In genomic region chr15:69679623-69680228, GRCh38 we compare ENCODE assay signal across 1 cellular context.
TF ChIP-seq lines count a peak whose summit lies in the region.

No MANE protein-coding gene starts in this region.

TF ChIP-seq in GM12878, 131 proteins besides CTCF, POLR2A, EP300 and RAD21 (continued from another document and continues in another):
- no peak for TF ChIP-seq E4F1 (IDR thresholded peaks at IDR 0.05; ENCODE audit: borderline replicate concordance, partially characterized antibody)
- TF ChIP-seq USF2 (IDR thresholded peaks at IDR 0.05; ENCODE audit: borderline replicate concordance, low read depth, low read length) = no peak; the same call in 1 of the 2 replicates
- no peak for TF ChIP-seq SMC3 (IDR thresholded peaks at IDR 0.05; ENCODE audit: borderline replicate concordance, low read length)
- peak; percentile 70 for TF ChIP-seq MLLT1 (IDR thresholded peaks at IDR 0.05)
- TF ChIP-seq ZNF687 (IDR thresholded peaks at IDR 0.05) = no peak
- peak; percentile 92 for TF ChIP-seq MTA2 (IDR thresholded peaks at IDR 0.05; ENCODE audit: low read depth)
- peak; percentile 78 for TF ChIP-seq JUND (IDR thresholded peaks at IDR 0.05; ENCODE audit: low read depth, low read length)
- TF ChIP-seq ESRRA (IDR thresholded peaks at IDR 0.05; ENCODE audit: low read length) = no peak
- peak; percentile 97 for TF ChIP-seq DPF2 (IDR thresholded peaks at IDR 0.05)
- no peak for TF ChIP-seq ZZZ3 (IDR thresholded peaks at IDR 0.05; ENCODE audit: control insufficient read depth, insufficient read length, low read depth)
- peak; percentile 94 for TF ChIP-seq BCL11A (IDR thresholded peaks at IDR 0.05; ENCODE audit: low read depth, low read length)
- peak; percentile 49; the same call in 1 of the 2 replicates for TF ChIP-seq TCF7 (IDR thresholded peaks at IDR 0.05; ENCODE audit: borderline replicate concordance)
- no peak for TF ChIP-seq PRDM15 (CRISPR knock-in tag; IDR thresholded peaks at IDR 0.05)
- TF ChIP-seq RFX5 (IDR thresholded peaks at IDR 0.05; ENCODE audit: low read depth, low read length) = no peak
- TF ChIP-seq IRF5 (IDR thresholded peaks at IDR 0.05; ENCODE audit: borderline replicate concordance) = no peak
- TF ChIP-seq EZH2 (IDR thresholded peaks at IDR 0.05; ENCODE audit: borderline replicate concordance, control insufficient read depth, low read depth, low read length) = no peak
- TF ChIP-seq SREBF1 (IDR thresholded peaks at IDR 0.05; ENCODE audit: low read length) = no peak
- no peak for TF ChIP-seq ZNF274 (IDR thresholded peaks at IDR 0.05; ENCODE audit: insufficient read depth, insufficient read length)
- no peak for TF ChIP-seq STAT1 (conservative IDR thresholded peaks at IDR 0.05)
- no peak for TF ChIP-seq SMAD5 (IDR thresholded peaks at IDR 0.05; ENCODE audit: low read depth)
- no peak for TF ChIP-seq POLR2AphosphoS2 (IDR thresholded peaks at IDR 0.05; ENCODE audit: low read depth, low read length)
- peak; percentile 84 for TF ChIP-seq FOXM1 (IDR thresholded peaks at IDR 0.05; ENCODE audit: low read depth, low read length)
- TF ChIP-seq SKIL (IDR thresholded peaks at IDR 0.05; ENCODE audit: low read depth, poor library complexity, severe bottlenecking) = peak; percentile 72
- TF ChIP-seq PML (IDR thresholded peaks at IDR 0.05; ENCODE audit: low read length) = peak; percentile 63; the same call in 1 of the 2 replicates
- no peak for TF ChIP-seq CHD1 (IDR thresholded peaks at IDR 0.05; ENCODE audit: low read depth, low read length)
- TF ChIP-seq USF1 (IDR thresholded peaks at IDR 0.05; ENCODE audit: borderline replicate concordance, extremely low read length, insufficient read depth, low read depth, low read length) = no peak
- TF ChIP-seq ZBTB4 (CRISPR knock-in tag; IDR thresholded peaks at IDR 0.05) = no peak
- TF ChIP-seq SUZ12 (IDR thresholded peaks at IDR 0.05; ENCODE audit: unreplicated experiment) = no peak
- peak; percentile 77; the same call in 1 of the 2 replicates for TF ChIP-seq CHD2 (IDR thresholded peaks at IDR 0.05; ENCODE audit: borderline replicate concordance, low read depth, low read length)
- peak; percentile 78 for TF ChIP-seq BMI1 (IDR thresholded peaks at IDR 0.05; ENCODE audit: borderline replicate concordance)
- TF ChIP-seq WRNIP1 (IDR thresholded peaks at IDR 0.05; ENCODE audit: borderline replicate concordance, low read depth, low read length) = no peak
- peak; percentile 99 for TF ChIP-seq RUNX3 (IDR thresholded peaks at IDR 0.05; ENCODE audit: low read length)
- no peak for TF ChIP-seq ASH2L (IDR thresholded peaks at IDR 0.05; ENCODE audit: borderline replicate concordance, low read depth)
- TF ChIP-seq JUNB (IDR thresholded peaks at IDR 0.05) = peak; percentile 96
- TF ChIP-seq FOXK2 (IDR thresholded peaks at IDR 0.05) = no peak
- no peak for TF ChIP-seq MYB (IDR thresholded peaks at IDR 0.05; ENCODE audit: borderline replicate concordance, low read depth, low read length)
- no peak for TF ChIP-seq CBX3 (IDR thresholded peaks at IDR 0.05; ENCODE audit: borderline replicate concordance, low read depth)
- TF ChIP-seq MEF2A (IDR thresholded peaks at IDR 0.05; ENCODE audit: insufficient read depth, low read depth, low read length) = 0 out of 2 replicates have a peak, but pooled peaks have one; percentile 26
